ENCODE assay signal across 2 cellular contexts in the genomic region with DNA sequence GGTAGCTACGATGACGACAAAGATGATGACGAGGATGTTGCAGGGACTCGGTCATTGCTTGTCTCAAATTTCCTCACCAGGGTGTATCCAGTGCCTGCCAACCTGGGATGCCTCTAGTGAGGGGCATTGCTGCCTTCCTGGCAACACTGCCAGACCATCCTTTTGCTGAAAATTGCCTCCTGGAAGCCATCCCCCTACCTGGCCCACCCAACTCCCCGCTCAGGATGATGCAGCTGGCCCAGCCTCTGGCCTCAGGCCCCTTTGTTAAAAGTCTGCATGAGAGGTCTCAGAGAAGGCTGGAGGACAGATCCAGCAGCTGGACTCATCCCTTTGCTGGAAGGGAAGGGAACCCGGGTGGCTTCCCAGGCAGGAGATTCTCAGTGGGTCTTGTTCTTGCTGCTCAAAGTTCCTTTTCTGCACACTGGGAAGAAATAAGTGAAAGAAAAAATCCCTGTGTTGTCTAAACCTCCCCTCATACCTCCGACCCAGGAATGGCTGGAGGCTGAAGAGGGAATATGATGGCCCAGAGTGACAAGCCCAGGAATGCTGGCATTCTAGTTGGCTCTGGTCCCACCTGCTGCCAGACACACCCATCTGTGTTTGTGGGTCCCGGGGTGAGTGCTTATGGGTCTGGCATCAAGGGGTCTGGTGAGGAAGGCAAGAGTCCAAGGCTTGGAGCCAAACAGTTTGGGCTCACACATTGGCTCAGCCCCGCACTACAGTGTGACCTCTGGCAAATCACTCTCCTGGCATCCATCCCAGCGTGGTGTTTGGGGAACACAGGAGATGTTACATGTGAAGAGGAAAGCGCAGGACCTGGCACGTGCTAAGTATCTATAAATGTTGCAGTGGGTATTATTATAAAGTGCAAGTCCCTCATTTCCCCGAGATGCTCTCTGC.
TF ChIP-seq lines count a peak whose summit lies in the region.

No MANE protein-coding gene starts in this region.

TF ChIP-seq in SK-N-SH, 30 proteins besides CTCF, POLR2A, EP300 and RAD21:
- no peak for TF ChIP-seq FOXM1 (IDR thresholded peaks at IDR 0.05; ENCODE audit: low read depth)
- no peak for TF ChIP-seq FOXJ3 (CRISPR knock-in tag; IDR thresholded peaks at IDR 0.05)
- TF ChIP-seq RXRA (IDR thresholded peaks at IDR 0.05; ENCODE audit: borderline replicate concordance, low read depth): no peak
- no peak for TF ChIP-seq EZH2phosphoT487 (IDR thresholded peaks at IDR 0.05; ENCODE audit: borderline replicate concordance, low read depth)
- no peak for TF ChIP-seq RCOR1 (IDR thresholded peaks at IDR 0.05; ENCODE audit: low read length)
- TF ChIP-seq NRF1 (IDR thresholded peaks at IDR 0.05; ENCODE audit: low read depth, low read length): no peak
- TF ChIP-seq TCF12 (IDR thresholded peaks at IDR 0.05): no peak
- TF ChIP-seq POLR2AphosphoS5 (IDR thresholded peaks at IDR 0.05; ENCODE audit: low read depth, low read length): no peak
- TF ChIP-seq USF2 (IDR thresholded peaks at IDR 0.05; ENCODE audit: borderline replicate concordance, low read depth, low read length): no peak
- TF ChIP-seq GATA2 (CRISPR knock-in tag; IDR thresholded peaks at IDR 0.05): no peak
- TF ChIP-seq, protein P1, sequence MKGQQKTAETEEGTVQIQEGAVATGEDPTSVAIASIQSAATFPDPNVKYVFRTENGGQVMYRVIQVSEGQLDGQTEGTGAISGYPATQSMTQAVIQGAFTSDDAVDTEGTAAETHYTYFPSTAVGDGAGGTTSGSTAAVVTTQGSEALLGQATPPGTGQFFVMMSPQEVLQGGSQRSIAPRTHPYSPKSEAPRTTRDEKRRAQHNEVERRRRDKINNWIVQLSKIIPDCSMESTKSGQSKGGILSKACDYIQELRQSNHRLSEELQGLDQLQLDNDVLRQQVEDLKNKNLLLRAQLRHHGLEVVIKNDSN (IDR thresholded peaks at IDR 0.05; ENCODE audit: borderline replicate concordance, low read depth): no peak
- no peak for TF ChIP-seq REST (IDR thresholded peaks at IDR 0.05; ENCODE audit: low read depth, low read length)
- no peak for TF ChIP-seq MXI1 (IDR thresholded peaks at IDR 0.05; ENCODE audit: low read depth, low read length)
- TF ChIP-seq IRF3 (IDR thresholded peaks at IDR 0.05; ENCODE audit: low read depth, low read length): no peak
- TF ChIP-seq, protein P2, sequence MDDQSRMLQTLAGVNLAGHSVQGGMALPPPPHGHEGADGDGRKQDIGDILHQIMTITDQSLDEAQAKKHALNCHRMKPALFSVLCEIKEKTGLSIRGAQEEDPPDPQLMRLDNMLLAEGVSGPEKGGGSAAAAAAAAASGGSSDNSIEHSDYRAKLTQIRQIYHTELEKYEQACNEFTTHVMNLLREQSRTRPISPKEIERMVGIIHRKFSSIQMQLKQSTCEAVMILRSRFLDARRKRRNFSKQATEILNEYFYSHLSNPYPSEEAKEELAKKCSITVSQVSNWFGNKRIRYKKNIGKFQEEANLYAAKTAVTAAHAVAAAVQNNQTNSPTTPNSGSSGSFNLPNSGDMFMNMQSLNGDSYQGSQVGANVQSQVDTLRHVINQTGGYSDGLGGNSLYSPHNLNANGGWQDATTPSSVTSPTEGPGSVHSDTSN (IDR thresholded peaks at IDR 0.05): no peak

TF ChIP-seq in SK-N-SH treated with all-trans-retinoic acid at 6 μM for 48 hours, 23 proteins besides CTCF, POLR2A, EP300 and RAD21:
- TF ChIP-seq, protein P3, sequence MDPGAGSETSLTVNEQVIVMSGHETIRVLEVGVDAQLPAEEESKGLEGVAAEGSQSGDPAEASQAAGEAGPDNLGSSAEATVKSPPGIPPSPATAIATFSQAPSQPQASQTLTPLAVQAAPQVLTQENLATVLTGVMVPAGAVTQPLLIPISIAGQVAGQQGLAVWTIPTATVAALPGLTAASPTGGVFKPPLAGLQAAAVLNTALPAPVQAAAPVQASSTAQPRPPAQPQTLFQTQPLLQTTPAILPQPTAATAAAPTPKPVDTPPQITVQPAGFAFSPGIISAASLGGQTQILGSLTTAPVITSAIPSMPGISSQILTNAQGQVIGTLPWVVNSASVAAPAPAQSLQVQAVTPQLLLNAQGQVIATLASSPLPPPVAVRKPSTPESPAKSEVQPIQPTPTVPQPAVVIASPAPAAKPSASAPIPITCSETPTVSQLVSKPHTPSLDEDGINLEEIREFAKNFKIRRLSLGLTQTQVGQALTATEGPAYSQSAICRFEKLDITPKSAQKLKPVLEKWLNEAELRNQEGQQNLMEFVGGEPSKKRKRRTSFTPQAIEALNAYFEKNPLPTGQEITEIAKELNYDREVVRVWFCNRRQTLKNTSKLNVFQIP (CRISPR knock-in tag; IDR thresholded peaks at IDR 0.05; ENCODE audit: borderline replicate concordance, low read depth): no peak
- TF ChIP-seq TSHZ2 (CRISPR knock-in tag; IDR thresholded peaks at IDR 0.05): no peak
- no peak for TF ChIP-seq OSR1 (CRISPR knock-in tag; IDR thresholded peaks at IDR 0.05)
- no peak for TF ChIP-seq BACH2 (CRISPR knock-in tag; IDR thresholded peaks at IDR 0.05; ENCODE audit: borderline replicate concordance)
- TF ChIP-seq GLIS3 (CRISPR knock-in tag; IDR thresholded peaks at IDR 0.05): no peak
- no peak for TF ChIP-seq TOX (CRISPR knock-in tag; IDR thresholded peaks at IDR 0.05; ENCODE audit: borderline replicate concordance)
- TF ChIP-seq CSDC2 (CRISPR knock-in tag; IDR thresholded peaks at IDR 0.05): no peak
- TF ChIP-seq ZC3H10 (CRISPR knock-in tag; IDR thresholded peaks at IDR 0.05): no peak
- no peak for TF ChIP-seq ZNF565 (CRISPR knock-in tag; conservative IDR thresholded peaks at IDR 0.05; ENCODE audit: low read depth)
- TF ChIP-seq ZFP3 (CRISPR knock-in tag; IDR thresholded peaks at IDR 0.05): no peak
- TF ChIP-seq, protein P4, sequence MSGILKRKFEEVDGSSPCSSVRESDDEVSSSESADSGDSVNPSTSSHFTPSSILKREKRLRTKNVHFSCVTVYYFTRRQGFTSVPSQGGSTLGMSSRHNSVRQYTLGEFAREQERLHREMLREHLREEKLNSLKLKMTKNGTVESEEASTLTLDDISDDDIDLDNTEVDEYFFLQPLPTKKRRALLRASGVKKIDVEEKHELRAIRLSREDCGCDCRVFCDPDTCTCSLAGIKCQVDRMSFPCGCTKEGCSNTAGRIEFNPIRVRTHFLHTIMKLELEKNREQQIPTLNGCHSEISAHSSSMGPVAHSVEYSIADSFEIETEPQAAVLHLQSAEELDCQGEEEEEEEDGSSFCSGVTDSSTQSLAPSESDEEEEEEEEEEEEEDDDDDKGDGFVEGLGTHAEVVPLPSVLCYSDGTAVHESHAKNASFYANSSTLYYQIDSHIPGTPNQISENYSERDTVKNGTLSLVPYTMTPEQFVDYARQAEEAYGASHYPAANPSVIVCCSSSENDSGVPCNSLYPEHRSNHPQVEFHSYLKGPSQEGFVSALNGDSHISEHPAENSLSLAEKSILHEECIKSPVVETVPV (CRISPR knock-in tag; IDR thresholded peaks at IDR 0.05): no peak
- no peak for TF ChIP-seq ZFP30 (CRISPR knock-in tag; IDR thresholded peaks at IDR 0.05)
- TF ChIP-seq, protein P5, sequence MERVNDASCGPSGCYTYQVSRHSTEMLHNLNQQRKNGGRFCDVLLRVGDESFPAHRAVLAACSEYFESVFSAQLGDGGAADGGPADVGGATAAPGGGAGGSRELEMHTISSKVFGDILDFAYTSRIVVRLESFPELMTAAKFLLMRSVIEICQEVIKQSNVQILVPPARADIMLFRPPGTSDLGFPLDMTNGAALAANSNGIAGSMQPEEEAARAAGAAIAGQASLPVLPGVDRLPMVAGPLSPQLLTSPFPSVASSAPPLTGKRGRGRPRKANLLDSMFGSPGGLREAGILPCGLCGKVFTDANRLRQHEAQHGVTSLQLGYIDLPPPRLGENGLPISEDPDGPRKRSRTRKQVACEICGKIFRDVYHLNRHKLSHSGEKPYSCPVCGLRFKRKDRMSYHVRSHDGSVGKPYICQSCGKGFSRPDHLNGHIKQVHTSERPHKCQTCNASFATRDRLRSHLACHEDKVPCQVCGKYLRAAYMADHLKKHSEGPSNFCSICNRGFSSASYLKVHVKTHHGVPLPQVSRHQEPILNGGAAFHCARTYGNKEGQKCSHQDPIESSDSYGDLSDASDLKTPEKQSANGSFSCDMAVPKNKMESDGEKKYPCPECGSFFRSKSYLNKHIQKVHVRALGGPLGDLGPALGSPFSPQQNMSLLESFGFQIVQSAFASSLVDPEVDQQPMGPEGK (CRISPR knock-in tag; IDR thresholded peaks at IDR 0.05; ENCODE audit: borderline replicate concordance): no peak
- no peak for TF ChIP-seq ZNF70 (CRISPR knock-in tag; IDR thresholded peaks at IDR 0.05)
- no peak for TF ChIP-seq RARB (CRISPR knock-in tag; IDR thresholded peaks at IDR 0.05)
- no peak for TF ChIP-seq TCF4 (CRISPR knock-in tag; IDR thresholded peaks at IDR 0.05; ENCODE audit: borderline replicate concordance)
- TF ChIP-seq ZNF8 (CRISPR knock-in tag; IDR thresholded peaks at IDR 0.05): no peak
- no peak for TF ChIP-seq ISL1 (CRISPR knock-in tag; IDR thresholded peaks at IDR 0.05)
